Comparison of ENCODE assay signal across 24 cellular contexts in the genomic region with DNA sequence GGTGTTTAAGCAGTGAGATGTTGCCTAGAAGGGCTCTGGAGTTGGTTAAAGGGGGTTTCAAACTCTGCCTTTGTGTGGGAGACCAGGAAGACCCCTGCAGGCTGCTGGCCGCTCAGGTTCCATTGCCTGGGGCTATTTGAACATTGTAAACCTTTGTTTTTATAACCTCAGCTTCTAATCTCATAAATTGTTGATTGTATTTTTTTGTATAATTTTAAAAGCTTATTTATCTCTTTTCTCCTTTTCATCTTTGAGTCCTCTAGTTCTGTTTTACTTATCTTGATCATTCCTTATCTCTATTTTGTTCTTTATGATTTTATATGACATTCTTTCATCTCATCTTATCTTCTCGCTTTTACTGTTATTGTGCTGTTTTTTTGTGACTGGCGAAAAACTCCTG.
"Had no signal": no experiment of that assay in that cellular context is flagged by ENCODE, and none has a peak within 500 bp of the region (broad histone marks: within the 10 kb centered on the region; RNA-seq: fewer than 3 reads in every experiment).

No MANE protein-coding gene starts in this region.

- H3K27ac Mint-ChIP-seq: memory B cell; natural killer cell; progenitor cell of endocrine pancreas; stimulated activated naive B cell treated with anti-CD40 and anti-IgM and Interleukin-4, amounts not matched to agents 10 μg/mL and 1 μg/mL and 100 μg/mL, for 72 hours; stimulated activated naive CD8-positive, alpha-beta T cell treated with anti-CD3 and anti-CD28 coated beads, Interleukin-15, Interleukin-2, amounts not matched to agents 100 ng/mL and 50 ng/mL, for 24 hours had no signal

- H3K4me1 ChIP-seq: esophagus muscularis mucosa, foreskin keratinocyte, gastroesophageal sphincter, heart left ventricle, parathyroid adenoma, right lobe of liver, transverse colon had no signal

- H3K4me3 Mint-ChIP-seq: memory B cell; natural killer cell; stimulated activated naive B cell treated with anti-CD40 and anti-IgM and Interleukin-4, amounts not matched to agents 10 μg/mL and 1 μg/mL and 100 μg/mL, for 72 hours; stimulated activated naive CD8-positive, alpha-beta T cell treated with anti-CD3 and anti-CD28 coated beads, Interleukin-15, Interleukin-2, amounts not matched to agents 100 ng/mL and 50 ng/mL, for 24 hours had no signal

- ATAC-seq: foreskin keratinocyte; gastroesophageal sphincter; heart left ventricle; left lobe of liver; natural killer cell; right lobe of liver; stimulated activated naive B cell treated with anti-CD40 and anti-IgM and Interleukin-4, amounts not matched to agents 10 μg/mL and 1 μg/mL and 100 μg/mL, for 72 hours had no signal

- H3K36me3 ChIP-seq: esophagus muscularis mucosa, gastroesophageal sphincter, heart left ventricle, neutrophil, right lobe of liver, transverse colon had no signal

- H3K9me3 ChIP-seq: esophagus muscularis mucosa, gastroesophageal sphincter, heart left ventricle, neutrophil, right lobe of liver, transverse colon had no signal

- H3K36me3 Mint-ChIP-seq: memory B cell; natural killer cell; stimulated activated naive B cell treated with anti-CD40 and anti-IgM and Interleukin-4, amounts not matched to agents 10 μg/mL and 1 μg/mL and 100 μg/mL, for 72 hours had no signal

- DNase-seq: dermis blood vessel endothelial cell; effector memory CD4-positive, alpha-beta T cell; foreskin keratinocyte; heart left ventricle; kidney; natural killer cell; right lobe of liver; small intestine; stimulated activated CD4-positive, alpha-beta T cell treated with anti-CD3 and anti-CD28 coated beads, Interleukin-15, amount 100 ng/mL, for 24 hours; stimulated activated CD4-positive, alpha-beta T cell treated with anti-CD3 and anti-CD28 coated beads, Interleukin-2, amount 100 ng/mL, for 48 hours; stimulated activated naive B cell treated with anti-CD40 and anti-IgM and Interleukin-4, amounts not matched to agents 10 μg/mL and 1 μg/mL and 100 μg/mL, for 72 hours; transverse colon had no signal

- H3K27ac ChIP-seq: coronary artery, esophagus muscularis mucosa, foreskin keratinocyte, gastroesophageal sphincter, heart left ventricle, hepatocyte, neutrophil, parathyroid adenoma, right lobe of liver, transverse colon had no signal

- H3K27me3 ChIP-seq: hepatocyte, right lobe of liver, transverse colon had no signal

- H3K4me1 Mint-ChIP-seq: memory B cell; natural killer cell; stimulated activated naive B cell treated with anti-CD40 and anti-IgM and Interleukin-4, amounts not matched to agents 10 μg/mL and 1 μg/mL and 100 μg/mL, for 72 hours had no signal

- H3K4me3 ChIP-seq: coronary artery, esophagus muscularis mucosa, gastroesophageal sphincter, heart left ventricle, hepatocyte, lung, right lobe of liver, transverse colon had no signal

- FAIRE-seq: endothelial cell of umbilical vein, kidney, small intestine had no signal

- H3K9me3 Mint-ChIP-seq: memory B cell; natural killer cell; stimulated activated naive B cell treated with anti-CD40 and anti-IgM and Interleukin-4, amounts not matched to agents 10 μg/mL and 1 μg/mL and 100 μg/mL, for 72 hours; stimulated activated naive CD8-positive, alpha-beta T cell treated with anti-CD3 and anti-CD28 coated beads, Interleukin-15, Interleukin-2, amounts not matched to agents 100 ng/mL and 50 ng/mL, for 24 hours had no signal
